ENCODE assay signal across 8 cellular contexts in the genomic region with DNA sequence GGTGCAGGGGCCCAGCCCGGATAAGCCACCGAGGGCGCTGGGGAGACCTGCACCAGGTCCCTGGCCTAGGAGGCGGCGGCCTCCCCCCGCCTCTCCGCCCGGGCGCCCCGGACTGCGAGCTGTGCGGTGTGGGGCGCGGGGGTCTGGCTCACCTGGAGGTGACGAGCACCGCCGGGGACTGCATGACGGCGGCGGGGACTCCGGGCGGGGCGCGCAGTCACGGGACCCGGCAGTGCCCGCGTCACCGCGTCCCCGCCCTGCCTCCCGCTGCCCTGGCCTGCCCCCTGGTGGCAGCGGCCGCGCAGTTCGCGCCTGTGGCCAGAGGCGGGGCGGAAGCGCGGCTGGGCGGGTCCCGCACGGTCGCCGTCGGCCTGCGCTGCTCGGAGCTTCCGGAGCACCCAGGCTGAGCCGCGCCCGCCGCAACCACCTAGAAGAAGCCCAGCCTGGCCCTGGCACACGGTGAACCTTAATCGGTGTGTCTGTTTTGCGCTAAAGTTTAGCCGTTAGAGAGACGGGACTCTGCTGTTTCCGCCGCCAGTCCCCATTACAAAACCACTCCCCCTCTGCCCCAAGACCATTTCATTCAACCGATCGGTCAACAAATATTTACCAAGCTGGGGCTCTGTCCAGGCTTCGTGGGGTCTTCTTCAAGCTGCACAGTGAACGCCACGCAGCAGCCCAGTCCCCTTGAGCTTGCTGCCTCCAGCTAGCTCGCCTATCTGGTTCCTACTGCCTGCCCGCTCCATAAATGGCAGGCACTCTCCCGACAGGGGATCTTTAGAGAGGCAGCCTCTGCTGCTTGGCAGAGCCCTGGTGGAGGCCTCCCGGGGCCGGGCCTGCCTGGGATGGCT. TPM values are rescaled to one million over a fixed set of nuclear protein-coding genes. Genes with fewer than 3 reads are reported as not detected.
DNase-seq lines count a peak whose midpoint lies in the region; ATAC-seq and TF ChIP-seq lines count a peak whose summit lies in the region.

A gene with protein sequence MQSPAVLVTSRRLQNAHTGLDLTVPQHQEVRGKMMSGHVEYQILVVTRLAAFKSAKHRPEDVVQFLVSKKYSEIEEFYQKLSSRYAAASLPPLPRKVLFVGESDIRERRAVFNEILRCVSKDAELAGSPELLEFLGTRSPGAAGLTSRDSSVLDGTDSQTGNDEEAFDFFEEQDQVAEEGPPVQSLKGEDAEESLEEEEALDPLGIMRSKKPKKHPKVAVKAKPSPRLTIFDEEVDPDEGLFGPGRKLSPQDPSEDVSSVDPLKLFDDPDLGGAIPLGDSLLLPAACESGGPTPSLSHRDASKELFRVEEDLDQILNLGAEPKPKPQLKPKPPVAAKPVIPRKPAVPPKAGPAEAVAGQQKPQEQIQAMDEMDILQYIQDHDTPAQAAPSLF (minus strand): TSS at position 219 of the 851 bp plus-strand sequence. CDS start 35 bp downstream, at position 184.

- H3K27me3 ChIP-seq in OCI-LY3 (ENCODE audit: low read depth, low read length) = no peaks in the 10 kb centered on the region
- H3K27me3 ChIP-seq in mucosa of stomach (ENCODE audit: control insufficient read depth, insufficient read depth, low read length) = no peaks in the 10 kb centered on the region

- H3K36me3 ChIP-seq in OCI-LY3 (replicated peaks; ENCODE audit: low read depth, low read length) = no peaks in the 10 kb centered on the region
- no peaks in the 10 kb centered on the region for H3K36me3 ChIP-seq in mucosa of stomach (ENCODE audit: control insufficient read depth, insufficient read depth, low read length)

- CTCF ChIA-PET in Calu3 (lab: Charles Lee) = interaction anchor here (0.6 to 2.5 kb wide), 12 partner anchors 9 to 272 kb away, joined by 3 to 12 read pairs (median 4); no protein-coding TSS in a partner anchor

- H3K27ac Mint-ChIP-seq in Calu3 (ENCODE audit: unreplicated experiment) = peak within 1 kb of the TSS; percentile 71

- H3K4me1 ChIP-seq in OCI-LY3 (ENCODE audit: low read length) = peaks cover 10% of the 10 kb centered on the region
- peaks cover 30% of the 10 kb centered on the region for H3K4me1 ChIP-seq in mucosa of stomach (ENCODE audit: control insufficient read depth, insufficient read depth, low read length)

- peak within 1 kb of the TSS; percentile 97 for H3K4me2 ChIP-seq in OCI-LY3 (ENCODE audit: low read length)

- peaks cover 20% of the 10 kb centered on the region for H3K36me3 Mint-ChIP-seq in Calu3 (ENCODE audit: insufficient read depth, unreplicated experiment)

- TF ChIP-seq CTCF in Calu3 (IDR thresholded peaks at IDR 0.05; ENCODE audit: unreplicated experiment) (peak; percentile 88), OCI-LY3 (IDR thresholded peaks at IDR 0.05; ENCODE audit: low read depth, low read length) (peak; percentile 53), epithelial cell of proximal tubule (conservative IDR thresholded peaks at IDR 0.05; ENCODE audit: low read depth, low read length) (peak; percentile 61)

- BruUV-seq in Calu3 (replicated peaks; lab: Mats Ljungman, UMichigan) = no TSS peak

- H3K9ac ChIP-seq in OCI-LY3 (ENCODE audit: low read length) (peak within 1 kb of the TSS; percentile 93), mucosa of stomach (ENCODE audit: low read length) (peak within 1 kb of the TSS; percentile 77)

- peaks cover 4% of the 10 kb centered on the region; the same call in 1 of the 2 replicates for H3K79me2 ChIP-seq in OCI-LY3 (ENCODE audit: low read length)

- intact Hi-C loops in Calu3 (cut with micrococcal nuclease; ENCODE audit: unreplicated experiment) = no loop called here

- peak within 1 kb of the TSS; percentile 59 for H3K27ac ChIP-seq in OCI-LY3 (ENCODE audit: low read length)

- H3K4me1 Mint-ChIP-seq in Calu3 (ENCODE audit: low read depth, unreplicated experiment) = peaks cover 23% of the 10 kb centered on the region

- peak within 1 kb of the TSS; percentile 97 for H3K4me3 ChIP-seq in OCI-LY3 (ENCODE audit: low read length)
- H3K4me3 ChIP-seq in epithelial cell of proximal tubule (ENCODE audit: low read depth, low read length) = peak within 1 kb of the TSS; percentile 95
- peak within 1 kb of the TSS; percentile 61 for H3K4me3 ChIP-seq in mucosa of stomach (ENCODE audit: low read length)

- H2AFZ ChIP-seq in OCI-LY3 (ENCODE audit: low read depth, low read length) = peak within 1 kb of the TSS; percentile 86

- ATAC-seq in GM19468 (IDR thresholded peaks at IDR 0.05; ENCODE audit: extremely low read depth, unreplicated experiment) = peak; percentile 95

- H3K27me3 Mint-ChIP-seq in Calu3 (ENCODE audit: unreplicated experiment) = peaks cover 21% of the 10 kb centered on the region

- peak; percentile 94 for DNase-seq in Calu3
- peak; percentile 84 for DNase-seq in HT-29 (ENCODE audit: low spot score)
- peak; percentile 80 for DNase-seq in activated T-cell treated with anti-CD3 and anti-CD28 coated beads for 4 hours
- DNase-seq in epithelial cell of proximal tubule (ENCODE audit: low read depth) = no peak
- DNase-seq in stimulated activated CD8-positive, alpha-beta memory T cell treated with anti-CD3 and anti-CD28 coated beads, Interleukin-7, amount 100 ng/mL, for 24 hours (ENCODE audit: low read depth) = peak; percentile 66

- no peaks in the 10 kb centered on the region for H3K9me3 ChIP-seq in OCI-LY3 (ENCODE audit: insufficient read depth, low read length)
- no peaks in the 10 kb centered on the region for H3K9me3 ChIP-seq in mucosa of stomach (ENCODE audit: control insufficient read depth, low read length)

- peak within 1 kb of the TSS; percentile 82 for H3K4me3 Mint-ChIP-seq in Calu3 (ENCODE audit: low read depth, unreplicated experiment)

- H4K20me1 ChIP-seq in OCI-LY3 (ENCODE audit: insufficient read depth, low read length) = no peaks in the 10 kb centered on the region

- no peaks in the 10 kb centered on the region for H3K9me3 Mint-ChIP-seq in Calu3 (ENCODE audit: low read depth, unreplicated experiment)

RNA-seq across cellular contexts. Expression of the gene that starts here (rescaled TPM):
- 26.4 and 28.5 TPM in 2 replicates for total RNA-seq in Calu3 (2022)
- 22.6 and 23.0 TPM in 2 replicates for total RNA-seq in HT-29 (2014; rRNA removed; shearing (Covaris generic))
- 11.6 and 14.4 TPM in 2 replicates for total RNA-seq in epithelial cell of proximal tubule
